25 cellular contexts compared by ENCODE assay signal in genomic region chrX:110402855-110403230, GRCh38. TPM values are rescaled to one million over a fixed set of nuclear protein-coding genes. Genes with fewer than 3 reads are reported as not detected.
A peak's percentile ranks its signal among the peaks of the same experiment; 100 is the strongest.
DNase-seq lines count a peak whose midpoint lies in the region; ATAC-seq, FAIRE-seq and TF ChIP-seq lines count a peak whose summit lies in the region.
"Had no signal": no experiment of that assay in that cellular context is flagged by ENCODE, and none has a peak within 500 bp of the region (broad histone marks: within the 10 kb centered on the region; RNA-seq: fewer than 3 reads in every experiment).

No MANE protein-coding gene starts in this region.

- TF ChIP-seq CTCF in Caco-2 (IDR thresholded peaks at IDR 0.05; ENCODE audit: insufficient read depth in 1 of 2, low read depth in 1 of 2, low read length in 1 of 2, severe bottlenecking in 1 of 2, unreplicated experiment in 1 of 2): no peak
- no peak for TF ChIP-seq CTCF in RWPE2 (IDR thresholded peaks at IDR 0.05; ENCODE audit: poor library complexity, severe bottlenecking)
- no peak for TF ChIP-seq CTCF in omental fat pad (IDR thresholded peaks at IDR 0.05)
- no peak for TF ChIP-seq CTCF in D721Med (IDR thresholded peaks at IDR 0.05; ENCODE audit: insufficient read depth, missing control alignments)
- no peak for TF ChIP-seq CTCF in kidney (IDR thresholded peaks at IDR 0.05; ENCODE audit: borderline replicate concordance, extremely low read depth, insufficient read depth)

- H3K4me3 ChIP-seq in Caco-2 (ENCODE audit: low read depth, low read length) (no peak overlapping the region), RWPE2 (ENCODE audit: severe bottlenecking) (no peak overlapping the region), kidney (ENCODE audit: low read length in 2 of 2) (no peak overlapping the region)
- H3K4me3 ChIP-seq: lung had no signal

- peak overlapping the region; percentile 85 for H3K27ac Mint-ChIP-seq in Caco-2 (ENCODE audit: unreplicated experiment)
- H3K27ac Mint-ChIP-seq: activated B cell treated with CpG ODN at 0.5 μM for 24 hours; activated CD4-positive, alpha-beta memory T cell treated with anti-CD3 and anti-CD28 coated beads, Interleukin-2, amount 10 ng/mL, durations not matched to agents 7 days and 5 days; T-helper 17 cell had no signal

- H3K4me3 Mint-ChIP-seq in Caco-2 (ENCODE audit: unreplicated experiment): peak overlapping the region; percentile 48
- H3K4me3 Mint-ChIP-seq: activated B cell treated with CpG ODN at 0.5 μM for 24 hours; activated CD4-positive, alpha-beta memory T cell treated with anti-CD3 and anti-CD28 coated beads, Interleukin-2, amount 10 ng/mL, durations not matched to agents 7 days and 5 days; T-helper 17 cell had no signal

- no peak overlapping the region for H3K9ac ChIP-seq in kidney (ENCODE audit: low read length in 2 of 2)
- H3K9ac ChIP-seq: KMS-11 had no signal

- FAIRE-seq in D721Med (lab: Jason Lieb, UNC) (no peak), kidney (lab: Jason Lieb, UNC) (no peak)
- FAIRE-seq: GM12892 had no signal

- H3K9me3 ChIP-seq in Caco-2 (no peaks in the 10 kb centered on the region), RWPE2 (ENCODE audit: severe bottlenecking) (no peaks in the 10 kb centered on the region), kidney (ENCODE audit: control insufficient read depth in 1 of 2, low read length in 2 of 2) (no peaks in the 10 kb centered on the region)

- H3K4me1 ChIP-seq in Caco-2 (peaks cover 12% of the 10 kb centered on the region; the same call in 1 of the 2 replicates), RWPE2 (ENCODE audit: insufficient read depth, poor library complexity, severe bottlenecking) (peaks cover 25% of the 10 kb centered on the region), kidney (ENCODE audit: control insufficient read depth in 1 of 2, insufficient read depth in 1 of 2, low read depth in 1 of 2, low read length in 2 of 2) (no peaks in the 10 kb centered on the region)

- no peaks in the 10 kb centered on the region for H3K27me3 Mint-ChIP-seq in Caco-2 (ENCODE audit: insufficient read depth, unreplicated experiment)
- H3K27me3 Mint-ChIP-seq: activated CD4-positive, alpha-beta memory T cell treated with anti-CD3 and anti-CD28 coated beads, Interleukin-2, amount 10 ng/mL, durations not matched to agents 7 days and 5 days had no signal

- no peaks in the 10 kb centered on the region for H3K27me3 ChIP-seq in Caco-2 (replicated peaks; ENCODE audit: control insufficient read depth, insufficient read depth, low read length)
- H3K27me3 ChIP-seq in RWPE2 (ENCODE audit: insufficient read depth, poor library complexity, severe bottlenecking): no peaks in the 10 kb centered on the region

- ATAC-seq in RWPE2 (ENCODE audit: low read depth) (peak; percentile 55; the same call in 2 of the 3 replicates), omental fat pad (ENCODE audit: low FRiP score) (peak; percentile 55)
- ATAC-seq: T-helper 17 cell had no signal

- CTCF ChIA-PET in Caco-2 (lab: Charles Lee): interaction anchor here (1.2 kb wide), 1 partner anchor 256 kb away, joined by 5 read pairs; no protein-coding TSS in a partner anchor

- H3K9me3 Mint-ChIP-seq in Caco-2 (ENCODE audit: unreplicated experiment): no peaks in the 10 kb centered on the region
- H3K9me3 Mint-ChIP-seq: activated B cell treated with CpG ODN at 0.5 μM for 24 hours; activated CD4-positive, alpha-beta memory T cell treated with anti-CD3 and anti-CD28 coated beads, Interleukin-2, amount 10 ng/mL, durations not matched to agents 7 days and 5 days had no signal

- peaks cover 13% of the 10 kb centered on the region for H3K4me1 Mint-ChIP-seq in Caco-2 (ENCODE audit: low read depth, unreplicated experiment)
- H3K4me1 Mint-ChIP-seq: activated B cell treated with CpG ODN at 0.5 μM for 24 hours; activated CD4-positive, alpha-beta memory T cell treated with anti-CD3 and anti-CD28 coated beads, Interleukin-2, amount 10 ng/mL, durations not matched to agents 7 days and 5 days had no signal

- no peaks in the 10 kb centered on the region for H3K36me3 Mint-ChIP-seq in Caco-2 (ENCODE audit: insufficient read depth, unreplicated experiment)

- H3K36me3 ChIP-seq in Caco-2 (ENCODE audit: control insufficient read depth, insufficient read depth, low read length) (no peaks in the 10 kb centered on the region), RWPE2 (ENCODE audit: low read depth) (no peaks in the 10 kb centered on the region), kidney (ENCODE audit: control insufficient read depth in 1 of 2, insufficient read depth in 2 of 2, low read length in 2 of 2) (no peaks in the 10 kb centered on the region)

- intact Hi-C loops in Caco-2 (cut with micrococcal nuclease; ENCODE audit: unreplicated experiment) (no loop called here), kidney (cut with DNase I) (no loop called here)

- H3K27ac ChIP-seq in RWPE2 (ENCODE audit: poor library complexity, severe bottlenecking) (peak overlapping the region; percentile 50), epithelial cell of prostate (peak overlapping the region; percentile 83), kidney (ENCODE audit: low read depth in 2 of 2, low read length in 2 of 2) (no peak overlapping the region)
- H3K27ac ChIP-seq: C4-2B, KMS-11 had no signal

- DNase-seq in Caco-2: no peak
- DNase-seq in RWPE2 (ENCODE audit: low spot score): no peak
- no peak for DNase-seq in epithelial cell of prostate (ENCODE audit: low read depth, low spot score)
- no peak for DNase-seq in omental fat pad (ENCODE audit: low spot score)
- no peak for DNase-seq in D721Med (ENCODE audit: insufficient read length, low spot score)
- no peak for DNase-seq in HuH-7.5 (ENCODE audit: low spot score)
- no peak for DNase-seq in kidney
- DNase-seq in NCI-H748 (lab: John Stamatoyannopoulos, UW; ENCODE audit: unreplicated experiment): no peak
- DNase-seq: ACHN; activated B cell treated with CpG ODN at 0.5 μM for 24 hours; activated CD4-positive, alpha-beta memory T cell treated with anti-CD3 and anti-CD28 coated beads, Interleukin-2, amount 10 ng/mL, durations not matched to agents 7 days and 5 days; activated naive CD4-positive, alpha-beta T cell treated with Interleukin-2 at 50 U/mL for 16 hours; DMS53; effector CD4-positive, alpha-beta T cell; NCI-H1092; NCI-H2081; NCI-H524; posterior cingulate gyrus; stimulated activated CD4-positive, alpha-beta T cell treated with anti-CD3 and anti-CD28 coated beads, Interleukin-2, amount 100 ng/mL, for 48 hours; T-helper 17 cell had no signal

- POLR2A ChIA-PET in Caco-2 (lab: Charles Lee): interaction anchor here (0.5 kb wide), 1 partner anchor 86 kb away, joined by 4 read pairs; no protein-coding TSS in a partner anchor

- no TSS peak for BruUV-seq in Caco-2 (replicated peaks; lab: Mats Ljungman, UMichigan)

RNA-seq across cellular contexts. Expression of gene RTL9, which starts 44.2 kb away (rescaled TPM):
- total RNA-seq in Caco-2 (2022) (0.09 and 0.26 TPM in 2 replicates), omental fat pad (under 1 TPM; 0.12 to 0.46 (median 0.20) TPM), kidney (not detected)
- not detected for polyA plus RNA-seq in kidney (ENCODE audit: insufficient read depth, low read depth, low replicate concordance)
- total RNA-seq: activated B cell treated with CpG ODN at 0.5 μM for 24 hours; activated CD4-positive, alpha-beta memory T cell treated with anti-CD3 and anti-CD28 coated beads, Interleukin-2, amount 10 ng/mL, durations not matched to agents 7 days and 5 days; T-helper 17 cell; ureter had no signal

Comparison
In these comparisons a context has a peak if more than half of its experiments do, and no peak if none do; other contexts are left out.
1. H3K27ac ChIP-seq: peak in RWPE2 (single experiment) and epithelial cell of prostate (single experiment); none in kidney (0 of 2).